15 cellular contexts compared by ENCODE assay signal in the genomic region with DNA sequence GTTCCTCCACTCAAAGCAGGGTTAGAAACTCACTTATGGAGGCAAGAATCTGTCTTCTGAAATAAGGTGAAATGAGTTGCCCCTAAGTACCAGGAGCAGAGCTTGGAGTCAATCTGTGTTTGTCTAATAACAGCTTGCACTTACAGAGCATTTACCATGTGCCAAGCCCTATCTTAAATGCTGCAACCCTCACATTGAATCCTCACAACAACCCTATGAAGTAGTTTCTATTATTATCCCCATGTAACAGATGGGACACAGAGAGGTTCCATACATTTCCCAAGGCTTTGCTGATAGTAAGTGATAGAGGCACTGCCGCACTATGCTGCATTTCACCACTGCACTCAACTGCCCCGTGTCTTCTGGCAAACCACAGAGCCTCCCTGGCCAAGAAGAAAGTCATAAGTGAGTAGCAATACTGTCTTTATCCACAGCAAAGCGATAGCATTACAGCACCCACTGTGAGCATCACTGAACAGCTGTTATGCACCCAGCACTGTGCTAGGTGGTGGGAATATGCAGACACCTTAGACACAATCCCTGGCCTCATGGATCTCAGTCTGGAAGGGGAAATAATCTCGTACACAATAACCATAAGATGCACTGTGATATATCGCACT.
DNase-seq lines count a peak whose midpoint lies in the region; ATAC-seq and TF ChIP-seq lines count a peak whose summit lies in the region.
"Had no signal": no experiment of that assay in that cellular context is flagged by ENCODE, and none has a peak within 500 bp of the region (broad histone marks: within the 10 kb centered on the region; RNA-seq: fewer than 3 reads in every experiment).

No MANE protein-coding gene starts in this region.

- intact Hi-C loops in psoas muscle (cut with DNase I) (no loop called here), left lung (cut with DNase I) (no loop called here)

- H3K27ac ChIP-seq in psoas muscle (no peak overlapping the region), left lung (no peak overlapping the region), brain microvascular endothelial cell (no peak overlapping the region)
- H3K27ac ChIP-seq: Peyer's patch had no signal

- H3K4me3 ChIP-seq in psoas muscle = no peak overlapping the region
- H3K4me3 ChIP-seq in left lung = no peak overlapping the region
- H3K4me3 ChIP-seq in brain microvascular endothelial cell (ENCODE audit: low read depth, low read length) = no peak overlapping the region
- H3K4me3 ChIP-seq: Peyer's patch had no signal

- TF ChIP-seq CTCF in psoas muscle (IDR thresholded peaks at IDR 0.05) (no peak), left lung (IDR thresholded peaks at IDR 0.05) (no peak), brain microvascular endothelial cell (IDR thresholded peaks at IDR 0.05; ENCODE audit: low read depth, low read length, missing control alignments) (no peak)

- DNase-seq in NCI-H82 (lab: John Stamatoyannopoulos, UW) = peak; percentile 16
- DNase-seq in NCI-H82 treated with DMSO at 0.1 percent for 48 hours (lab: John Stamatoyannopoulos, UW; ENCODE audit: unreplicated experiment) = no peak
- DNase-seq in NCI-H1694 treated with DMSO at 0.1 percent for 48 hours (lab: John Stamatoyannopoulos, UW) = peak; percentile 98
- peak; percentile 19 for DNase-seq in cerebellum (ENCODE audit: low spot score)
- DNase-seq in psoas muscle = no peak
- no peak for DNase-seq in left lung
- no peak for DNase-seq in brain microvascular endothelial cell
- DNase-seq: 8988T, GDM1, H9, NCI-H1105, NCI-H2227 treated with DMSO at 0.1 percent for 48 hours, NCI-H526, Peyer's patch had no signal

- H3K27me3 ChIP-seq in psoas muscle (ENCODE audit: insufficient read depth in 3 of 3, low read length in 2 of 3) = no peaks in the 10 kb centered on the region
- no peaks in the 10 kb centered on the region for H3K27me3 ChIP-seq in left lung
- H3K27me3 ChIP-seq in brain microvascular endothelial cell (replicated peaks) = no peaks in the 10 kb centered on the region
- H3K27me3 ChIP-seq: Peyer's patch had no signal

- H3K9me3 ChIP-seq in psoas muscle (no peaks in the 10 kb centered on the region), left lung (no peaks in the 10 kb centered on the region)
- H3K9me3 ChIP-seq: Peyer's patch had no signal

- H3K4me1 ChIP-seq in psoas muscle (peaks cover 18% of the 10 kb centered on the region), left lung (no peaks in the 10 kb centered on the region)
- H3K4me1 ChIP-seq: Peyer's patch had no signal

- ATAC-seq in psoas muscle (peak in 3 of 4 donors; percentile 61 to 84 (median 73)), left lung (no peak), HG02763 (IDR thresholded peaks at IDR 0.05; ENCODE audit: unreplicated experiment) (no peak)

- in situ Hi-C loops in brain microvascular endothelial cell (cut with HindIII; ENCODE audit: low pct_ligation_motif_present, low sequenced_read_pairs) = no loop called here

- H3K36me3 ChIP-seq in psoas muscle (ENCODE audit: insufficient read depth in 1 of 2, low read depth in 1 of 2) = no peaks in the 10 kb centered on the region
- no peaks in the 10 kb centered on the region for H3K36me3 ChIP-seq in left lung
- H3K36me3 ChIP-seq in brain microvascular endothelial cell (replicated peaks) = no peaks in the 10 kb centered on the region
- H3K36me3 ChIP-seq: Peyer's patch had no signal

- 68 to 76% (median 72%) methylated on average over 5 of the region's 5 CpGs for WGBS in psoas muscle, 3 donors

Comparison
In these comparisons a context has a peak if more than half of its experiments do, and no peak if none do; other contexts are left out.
1. DNase-seq: peak in NCI-H82 (single experiment), NCI-H1694 treated with DMSO at 0.1 percent for 48 hours (single experiment) and cerebellum (single experiment); none in NCI-H82 treated with DMSO at 0.1 percent for 48 hours (single experiment), psoas muscle (0 of 2), left lung (0 of 2) and brain microvascular endothelial cell (single experiment).
2. ATAC-seq: peak in psoas muscle (3 of 4); none in left lung (single experiment) and HG02763 (single experiment).